1 cellular context compared by ENCODE assay signal in the genomic region with DNA sequence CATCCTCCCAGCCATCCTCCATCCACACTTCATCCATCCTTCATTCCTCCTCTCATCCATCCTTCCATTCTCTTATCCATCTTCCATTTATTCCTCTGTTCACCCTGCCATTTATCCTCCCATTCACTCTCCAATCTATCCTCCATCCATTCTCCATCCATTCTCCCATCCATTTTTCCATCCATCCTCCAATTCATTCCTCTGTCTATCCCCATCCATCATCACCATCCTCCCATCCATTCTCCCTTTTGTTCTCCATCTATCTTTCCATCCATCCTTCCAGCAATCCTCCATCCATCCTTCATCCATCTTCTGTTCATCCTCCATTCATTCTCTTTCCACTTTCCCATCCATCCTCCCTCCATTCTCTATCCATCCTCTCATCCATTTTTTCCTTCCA.
TF ChIP-seq lines count a peak whose summit lies in the region.

No MANE protein-coding gene starts in this region.

TF ChIP-seq in HEK293, 187 proteins besides CTCF, POLR2A, EP300 and RAD21 (continued from another document):
- TF ChIP-seq ZNF449 (tag by site-specific recombination; IDR thresholded peaks at IDR 0.05), result no peak
TF ChIP-seq in HEK293: peak in this region for 2.
